ENCODE assay signal across 21 cellular contexts in the genomic region with DNA sequence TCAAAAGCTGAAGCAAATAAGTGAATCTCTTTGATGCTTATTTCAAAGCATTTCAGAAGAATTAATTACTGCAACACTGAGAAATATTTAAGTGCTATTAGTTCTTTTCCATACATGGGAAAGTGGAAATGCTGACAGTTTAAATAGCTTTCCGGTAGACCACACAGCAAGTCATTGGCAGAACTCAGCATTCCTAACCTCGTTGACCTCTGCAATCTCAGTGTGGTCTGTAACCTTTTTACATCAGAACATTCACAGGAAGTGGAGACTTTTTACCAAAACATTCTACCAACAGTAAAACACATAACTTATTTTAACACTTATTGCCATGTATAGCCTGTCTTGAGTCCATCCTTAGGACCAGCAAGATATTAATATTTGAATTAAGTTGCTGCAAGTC.
DNase-seq lines count a peak whose midpoint lies in the region; ATAC-seq and TF ChIP-seq lines count a peak whose summit lies in the region.
"Had no signal": no experiment of that assay in that cellular context is flagged by ENCODE, and none has a peak within 500 bp of the region (broad histone marks: within the 10 kb centered on the region; RNA-seq: fewer than 3 reads in every experiment).

No MANE protein-coding gene starts in this region.

- H3K4me3 ChIP-seq in Karpas-422 (ENCODE audit: low read length) (no peak overlapping the region), skeletal muscle cell (ENCODE audit: low read depth, low read length) (no peak overlapping the region), upper lobe of left lung (no peak overlapping the region)
- H3K4me3 ChIP-seq: heart right ventricle, skin epidermis, vagina had no signal

- H3K9me3 ChIP-seq in Karpas-422 (ENCODE audit: low read length) (no peaks in the 10 kb centered on the region), upper lobe of left lung (no peaks in the 10 kb centered on the region)
- H3K9me3 ChIP-seq: BE2C, heart right ventricle, vagina had no signal

- H3K36me3 ChIP-seq in Karpas-422 (ENCODE audit: insufficient read depth, low read length) (no peaks in the 10 kb centered on the region), upper lobe of left lung (no peaks in the 10 kb centered on the region)
- H3K36me3 ChIP-seq: BE2C, heart right ventricle, vagina had no signal

- no peaks in the 10 kb centered on the region for H3K4me1 ChIP-seq in Karpas-422 (ENCODE audit: low read length)
- no peaks in the 10 kb centered on the region for H3K4me1 ChIP-seq in upper lobe of left lung
- H3K4me1 ChIP-seq: BE2C, vagina had no signal

- TF ChIP-seq EP300 in upper lobe of left lung (IDR thresholded peaks at IDR 0.05), result no peak

- H3K9me2 ChIP-seq in Karpas-422 (replicated peaks; ENCODE audit: insufficient read depth, low read length), result no peaks in the 10 kb centered on the region

- no peak overlapping the region for H3K9ac ChIP-seq in Karpas-422 (ENCODE audit: low read length)

- H4K20me1 ChIP-seq in Karpas-422 (ENCODE audit: insufficient read depth, low read depth, low read length), result no peaks in the 10 kb centered on the region

- H3K27ac ChIP-seq in Karpas-422 (ENCODE audit: low read length), result no peak overlapping the region
- H3K27ac ChIP-seq in upper lobe of left lung, result no peak overlapping the region
- H3K27ac ChIP-seq: heart right ventricle, skin epidermis, vagina had no signal

- H3K4me2 ChIP-seq in Karpas-422 (ENCODE audit: low read depth, low read length, poor library complexity, severe bottlenecking), result no peak overlapping the region

- 16 to 37% methylated on average over 2 of the region's 2 CpGs for WGBS in upper lobe of left lung, 2 donors

- TF ChIP-seq POLR2A in upper lobe of left lung (IDR thresholded peaks at IDR 0.05), result no peak

- H2AFZ ChIP-seq in Karpas-422 (ENCODE audit: low read length), result no peak overlapping the region

- H3K27me3 ChIP-seq in Karpas-422 (ENCODE audit: low read length) (no peaks in the 10 kb centered on the region), upper lobe of left lung (no peaks in the 10 kb centered on the region)
- H3K27me3 ChIP-seq: BE2C, heart right ventricle, vagina had no signal

- no peak for ATAC-seq in HG03108 (IDR thresholded peaks at IDR 0.05; ENCODE audit: unreplicated experiment)
- ATAC-seq in upper lobe of left lung (ENCODE audit: low FRiP score in 2 of 2), result no peak
- ATAC-seq: activated naive CD4-positive, alpha-beta T cell treated with anti-CD3 and anti-CD28 coated beads, Interleukin-2, amount 50 U/mL, for 72 hours; left colon; natural killer cell had no signal

- DNase-seq in Karpas-422 (peak; percentile 21), dermis blood vessel endothelial cell (peak; percentile 88), left kidney (ENCODE audit: low read depth, low spot score) (peak; percentile 84), skeletal muscle cell (ENCODE audit: low read depth) (peak; percentile 17), NCI-H345 treated with DMSO at 0.1 percent for 48 hours (lab: John Stamatoyannopoulos, UW; ENCODE audit: unreplicated experiment) (no peak), upper lobe of left lung (no peak), NCI-H1417 treated with DMSO at 0.1 percent for 48 hours (lab: John Stamatoyannopoulos, UW) (no peak)
- DNase-seq: activated CD4-positive, alpha-beta T cell treated with anti-CD3 and anti-CD28 coated beads, Interleukin-2, amount 10 ng/mL, durations not matched to agents 7 days and 5 days; BE2C; central memory CD4-positive, alpha-beta T cell; DMS53; heart right ventricle; left colon; natural killer cell; NCI-H1105; NCI-H2227 treated with DMSO at 0.1 percent for 48 hours; stimulated activated naive CD4-positive, alpha-beta T cell treated with Interleukin-2 at 50 U/mL for 16 hours had no signal

- no peaks in the 10 kb centered on the region for H3K79me2 ChIP-seq in Karpas-422 (ENCODE audit: low read length)

- TF ChIP-seq CTCF in upper lobe of left lung (IDR thresholded peaks at IDR 0.05), result no peak

Comparison
In these comparisons a context has a peak if more than half of its experiments do, and no peak if none do; other contexts are left out.
1. DNase-seq: peak in Karpas-422 (single experiment), dermis blood vessel endothelial cell (single experiment), left kidney (single experiment) and skeletal muscle cell (single experiment); none in NCI-H345 treated with DMSO at 0.1 percent for 48 hours (single experiment), upper lobe of left lung (0 of 2) and NCI-H1417 treated with DMSO at 0.1 percent for 48 hours (single experiment).